Comparison of ENCODE assay signal across 1 cellular context in the genomic region with DNA sequence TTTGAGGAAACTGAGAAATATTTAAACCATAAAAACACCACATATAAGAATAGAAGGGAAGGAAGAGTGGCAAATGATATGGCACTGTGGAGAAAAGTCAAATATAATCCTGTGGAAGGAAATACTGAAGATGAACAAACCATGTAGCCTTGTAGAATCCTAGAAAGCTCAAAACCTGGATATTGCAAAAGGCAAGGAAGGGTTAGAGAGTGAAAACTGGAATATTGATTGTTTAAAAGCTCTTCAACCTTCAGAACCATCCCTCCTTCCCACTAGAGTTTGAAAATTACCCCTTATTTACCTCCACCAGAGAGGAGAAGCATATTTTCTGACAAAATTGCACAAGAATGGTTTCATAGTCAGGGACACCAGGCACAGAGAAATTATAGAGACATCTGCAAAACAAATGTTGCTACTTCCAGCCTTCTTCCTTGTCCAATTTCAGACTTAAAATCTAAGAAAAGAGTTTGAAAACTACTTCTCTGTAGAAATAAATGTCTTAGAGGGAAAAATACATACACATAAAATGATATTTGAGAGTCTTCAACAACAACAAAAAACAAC.
A peak's percentile ranks its signal among the peaks of the same experiment; 100 is the strongest.
TF ChIP-seq lines count a peak whose summit lies in the region.

No MANE protein-coding gene starts in this region.

TF ChIP-seq in HepG2, 621 proteins besides CTCF, POLR2A, EP300 and RAD21:
- TF ChIP-seq ELF4 (CRISPR knock-in tag; IDR thresholded peaks at IDR 0.05; ENCODE audit: borderline replicate concordance): no peak
- TF ChIP-seq, protein P1, sequence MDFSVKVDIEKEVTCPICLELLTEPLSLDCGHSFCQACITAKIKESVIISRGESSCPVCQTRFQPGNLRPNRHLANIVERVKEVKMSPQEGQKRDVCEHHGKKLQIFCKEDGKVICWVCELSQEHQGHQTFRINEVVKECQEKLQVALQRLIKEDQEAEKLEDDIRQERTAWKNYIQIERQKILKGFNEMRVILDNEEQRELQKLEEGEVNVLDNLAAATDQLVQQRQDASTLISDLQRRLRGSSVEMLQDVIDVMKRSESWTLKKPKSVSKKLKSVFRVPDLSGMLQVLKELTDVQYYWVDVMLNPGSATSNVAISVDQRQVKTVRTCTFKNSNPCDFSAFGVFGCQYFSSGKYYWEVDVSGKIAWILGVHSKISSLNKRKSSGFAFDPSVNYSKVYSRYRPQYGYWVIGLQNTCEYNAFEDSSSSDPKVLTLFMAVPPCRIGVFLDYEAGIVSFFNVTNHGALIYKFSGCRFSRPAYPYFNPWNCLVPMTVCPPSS (IDR thresholded peaks at IDR 0.05): no peak
- TF ChIP-seq, protein P2, sequence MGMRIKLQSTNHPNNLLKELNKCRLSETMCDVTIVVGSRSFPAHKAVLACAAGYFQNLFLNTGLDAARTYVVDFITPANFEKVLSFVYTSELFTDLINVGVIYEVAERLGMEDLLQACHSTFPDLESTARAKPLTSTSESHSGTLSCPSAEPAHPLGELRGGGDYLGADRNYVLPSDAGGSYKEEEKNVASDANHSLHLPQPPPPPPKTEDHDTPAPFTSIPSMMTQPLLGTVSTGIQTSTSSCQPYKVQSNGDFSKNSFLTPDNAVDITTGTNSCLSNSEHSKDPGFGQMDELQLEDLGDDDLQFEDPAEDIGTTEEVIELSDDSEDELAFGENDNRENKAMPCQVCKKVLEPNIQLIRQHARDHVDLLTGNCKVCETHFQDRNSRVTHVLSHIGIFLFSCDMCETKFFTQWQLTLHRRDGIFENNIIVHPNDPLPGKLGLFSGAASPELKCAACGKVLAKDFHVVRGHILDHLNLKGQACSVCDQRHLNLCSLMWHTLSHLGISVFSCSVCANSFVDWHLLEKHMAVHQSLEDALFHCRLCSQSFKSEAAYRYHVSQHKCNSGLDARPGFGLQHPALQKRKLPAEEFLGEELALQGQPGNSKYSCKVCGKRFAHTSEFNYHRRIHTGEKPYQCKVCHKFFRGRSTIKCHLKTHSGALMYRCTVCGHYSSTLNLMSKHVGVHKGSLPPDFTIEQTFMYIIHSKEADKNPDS (CRISPR knock-in tag; IDR thresholded peaks at IDR 0.05): no peak
- TF ChIP-seq ZNF235 (CRISPR knock-in tag; IDR thresholded peaks at IDR 0.05; ENCODE audit: borderline replicate concordance): no peak
- TF ChIP-seq SIN3B (IDR thresholded peaks at IDR 0.05; ENCODE audit: low read length): no peak
- TF ChIP-seq CEBPG (CRISPR knock-in tag; IDR thresholded peaks at IDR 0.05): peak; percentile 34; the same call in 1 of the 2 replicates
- peak; percentile 97 for TF ChIP-seq BCL6 (CRISPR knock-in tag; IDR thresholded peaks at IDR 0.05)
- no peak for TF ChIP-seq ZNF616 (CRISPR knock-in tag; IDR thresholded peaks at IDR 0.05; ENCODE audit: low read depth)
- TF ChIP-seq, protein P3, sequence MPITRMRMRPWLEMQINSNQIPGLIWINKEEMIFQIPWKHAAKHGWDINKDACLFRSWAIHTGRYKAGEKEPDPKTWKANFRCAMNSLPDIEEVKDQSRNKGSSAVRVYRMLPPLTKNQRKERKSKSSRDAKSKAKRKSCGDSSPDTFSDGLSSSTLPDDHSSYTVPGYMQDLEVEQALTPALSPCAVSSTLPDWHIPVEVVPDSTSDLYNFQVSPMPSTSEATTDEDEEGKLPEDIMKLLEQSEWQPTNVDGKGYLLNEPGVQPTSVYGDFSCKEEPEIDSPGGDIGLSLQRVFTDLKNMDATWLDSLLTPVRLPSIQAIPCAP (CRISPR knock-in tag; IDR thresholded peaks at IDR 0.05; ENCODE audit: low read depth): no peak
- TF ChIP-seq, protein P4, sequence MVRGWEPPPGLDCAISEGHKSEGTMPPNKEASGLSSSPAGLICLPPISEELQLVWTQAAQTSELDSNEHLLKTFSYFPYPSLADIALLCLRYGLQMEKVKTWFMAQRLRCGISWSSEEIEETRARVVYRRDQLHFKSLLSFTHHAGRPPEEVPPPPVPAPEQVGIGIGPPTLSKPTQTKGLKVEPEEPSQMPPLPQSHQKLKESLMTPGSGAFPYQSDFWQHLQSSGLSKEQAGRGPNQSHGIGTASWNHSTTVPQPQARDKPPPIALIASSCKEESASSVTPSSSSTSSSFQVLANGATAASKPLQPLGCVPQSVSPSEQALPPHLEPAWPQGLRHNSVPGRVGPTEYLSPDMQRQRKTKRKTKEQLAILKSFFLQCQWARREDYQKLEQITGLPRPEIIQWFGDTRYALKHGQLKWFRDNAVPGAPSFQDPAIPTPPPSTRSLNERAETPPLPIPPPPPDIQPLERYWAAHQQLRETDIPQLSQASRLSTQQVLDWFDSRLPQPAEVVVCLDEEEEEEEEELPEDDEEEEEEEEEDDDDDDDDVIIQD (CRISPR knock-in tag; IDR thresholded peaks at IDR 0.05; ENCODE audit: low read depth): no peak
- no peak for TF ChIP-seq FOXP1 (IDR thresholded peaks at IDR 0.05)
- TF ChIP-seq FOXP1 (CRISPR knock-in tag; IDR thresholded peaks at IDR 0.05): peak; percentile 15; the same call in 1 of the 2 replicates
- TF ChIP-seq ZNF430 (CRISPR knock-in tag; IDR thresholded peaks at IDR 0.05): no peak
- TF ChIP-seq ZNF558 (CRISPR knock-in tag; IDR thresholded peaks at IDR 0.05; ENCODE audit: borderline replicate concordance): no peak
- peak; percentile 63; the same call in 1 of the 2 replicates for TF ChIP-seq CEBPB (IDR thresholded peaks at IDR 0.05; ENCODE audit: borderline replicate concordance, low read depth, low read length)
- TF ChIP-seq, protein P5, sequence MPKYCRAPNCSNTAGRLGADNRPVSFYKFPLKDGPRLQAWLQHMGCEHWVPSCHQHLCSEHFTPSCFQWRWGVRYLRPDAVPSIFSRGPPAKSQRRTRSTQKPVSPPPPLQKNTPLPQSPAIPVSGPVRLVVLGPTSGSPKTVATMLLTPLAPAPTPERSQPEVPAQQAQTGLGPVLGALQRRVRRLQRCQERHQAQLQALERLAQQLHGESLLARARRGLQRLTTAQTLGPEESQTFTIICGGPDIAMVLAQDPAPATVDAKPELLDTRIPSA (CRISPR knock-in tag; IDR thresholded peaks at IDR 0.05; ENCODE audit: borderline replicate concordance): no peak
- TF ChIP-seq, protein P6, sequence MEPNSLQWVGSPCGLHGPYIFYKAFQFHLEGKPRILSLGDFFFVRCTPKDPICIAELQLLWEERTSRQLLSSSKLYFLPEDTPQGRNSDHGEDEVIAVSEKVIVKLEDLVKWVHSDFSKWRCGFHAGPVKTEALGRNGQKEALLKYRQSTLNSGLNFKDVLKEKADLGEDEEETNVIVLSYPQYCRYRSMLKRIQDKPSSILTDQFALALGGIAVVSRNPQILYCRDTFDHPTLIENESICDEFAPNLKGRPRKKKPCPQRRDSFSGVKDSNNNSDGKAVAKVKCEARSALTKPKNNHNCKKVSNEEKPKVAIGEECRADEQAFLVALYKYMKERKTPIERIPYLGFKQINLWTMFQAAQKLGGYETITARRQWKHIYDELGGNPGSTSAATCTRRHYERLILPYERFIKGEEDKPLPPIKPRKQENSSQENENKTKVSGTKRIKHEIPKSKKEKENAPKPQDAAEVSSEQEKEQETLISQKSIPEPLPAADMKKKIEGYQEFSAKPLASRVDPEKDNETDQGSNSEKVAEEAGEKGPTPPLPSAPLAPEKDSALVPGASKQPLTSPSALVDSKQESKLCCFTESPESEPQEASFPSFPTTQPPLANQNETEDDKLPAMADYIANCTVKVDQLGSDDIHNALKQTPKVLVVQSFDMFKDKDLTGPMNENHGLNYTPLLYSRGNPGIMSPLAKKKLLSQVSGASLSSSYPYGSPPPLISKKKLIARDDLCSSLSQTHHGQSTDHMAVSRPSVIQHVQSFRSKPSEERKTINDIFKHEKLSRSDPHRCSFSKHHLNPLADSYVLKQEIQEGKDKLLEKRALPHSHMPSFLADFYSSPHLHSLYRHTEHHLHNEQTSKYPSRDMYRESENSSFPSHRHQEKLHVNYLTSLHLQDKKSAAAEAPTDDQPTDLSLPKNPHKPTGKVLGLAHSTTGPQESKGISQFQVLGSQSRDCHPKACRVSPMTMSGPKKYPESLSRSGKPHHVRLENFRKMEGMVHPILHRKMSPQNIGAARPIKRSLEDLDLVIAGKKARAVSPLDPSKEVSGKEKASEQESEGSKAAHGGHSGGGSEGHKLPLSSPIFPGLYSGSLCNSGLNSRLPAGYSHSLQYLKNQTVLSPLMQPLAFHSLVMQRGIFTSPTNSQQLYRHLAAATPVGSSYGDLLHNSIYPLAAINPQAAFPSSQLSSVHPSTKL (CRISPR knock-in tag; IDR thresholded peaks at IDR 0.05): peak; percentile 28; the same call in 1 of the 2 replicates
- TF ChIP-seq, protein P7, sequence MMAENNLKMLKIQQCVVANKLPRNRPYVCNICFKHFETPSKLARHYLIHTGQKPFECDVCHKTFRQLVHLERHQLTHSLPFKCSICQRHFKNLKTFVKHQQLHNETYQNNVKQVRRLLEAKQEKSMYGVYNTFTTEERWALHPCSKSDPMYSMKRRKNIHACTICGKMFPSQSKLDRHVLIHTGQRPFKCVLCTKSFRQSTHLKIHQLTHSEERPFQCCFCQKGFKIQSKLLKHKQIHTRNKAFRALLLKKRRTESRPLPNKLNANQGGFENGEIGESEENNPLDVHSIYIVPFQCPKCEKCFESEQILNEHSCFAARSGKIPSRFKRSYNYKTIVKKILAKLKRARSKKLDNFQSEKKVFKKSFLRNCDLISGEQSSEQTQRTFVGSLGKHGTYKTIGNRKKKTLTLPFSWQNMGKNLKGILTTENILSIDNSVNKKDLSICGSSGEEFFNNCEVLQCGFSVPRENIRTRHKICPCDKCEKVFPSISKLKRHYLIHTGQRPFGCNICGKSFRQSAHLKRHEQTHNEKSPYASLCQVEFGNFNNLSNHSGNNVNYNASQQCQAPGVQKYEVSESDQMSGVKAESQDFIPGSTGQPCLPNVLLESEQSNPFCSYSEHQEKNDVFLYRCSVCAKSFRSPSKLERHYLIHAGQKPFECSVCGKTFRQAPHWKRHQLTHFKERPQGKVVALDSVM (CRISPR knock-in tag; IDR thresholded peaks at IDR 0.05): no peak
- TF ChIP-seq, protein P8, sequence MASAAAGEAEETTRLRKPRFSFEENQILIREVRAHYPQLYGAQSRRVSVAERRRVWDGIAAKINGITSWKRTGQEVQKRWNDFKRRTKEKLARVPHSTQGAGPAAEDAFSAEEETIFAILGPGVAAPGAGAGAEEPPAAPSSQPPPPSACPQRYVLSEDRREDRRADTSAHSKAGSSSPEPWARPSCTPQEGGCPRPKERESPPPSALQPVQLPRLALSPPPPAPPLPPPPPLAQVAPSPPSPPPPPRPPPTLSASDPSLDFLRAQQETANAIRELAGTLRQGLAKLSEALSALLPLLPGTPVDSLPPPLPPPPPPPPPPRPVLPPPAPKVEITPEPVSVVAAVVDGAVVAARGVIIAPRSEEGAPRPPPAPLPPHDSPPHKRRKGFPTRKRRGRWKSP (CRISPR knock-in tag; IDR thresholded peaks at IDR 0.05): no peak
- TF ChIP-seq ONECUT2 (CRISPR knock-in tag; IDR thresholded peaks at IDR 0.05): peak; percentile 43; the same call in 1 of the 2 replicates
- TF ChIP-seq, protein P9, sequence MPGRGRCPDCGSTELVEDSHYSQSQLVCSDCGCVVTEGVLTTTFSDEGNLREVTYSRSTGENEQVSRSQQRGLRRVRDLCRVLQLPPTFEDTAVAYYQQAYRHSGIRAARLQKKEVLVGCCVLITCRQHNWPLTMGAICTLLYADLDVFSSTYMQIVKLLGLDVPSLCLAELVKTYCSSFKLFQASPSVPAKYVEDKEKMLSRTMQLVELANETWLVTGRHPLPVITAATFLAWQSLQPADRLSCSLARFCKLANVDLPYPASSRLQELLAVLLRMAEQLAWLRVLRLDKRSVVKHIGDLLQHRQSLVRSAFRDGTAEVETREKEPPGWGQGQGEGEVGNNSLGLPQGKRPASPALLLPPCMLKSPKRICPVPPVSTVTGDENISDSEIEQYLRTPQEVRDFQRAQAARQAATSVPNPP (CRISPR knock-in tag; IDR thresholded peaks at IDR 0.05): no peak
- TF ChIP-seq HNF4G (IDR thresholded peaks at IDR 0.05; ENCODE audit: borderline replicate concordance, low read depth, low read length): 0 out of 2 replicates have a peak, but pooled peaks have one; percentile 8
- no peak for TF ChIP-seq HNF4G (CRISPR knock-in tag; IDR thresholded peaks at IDR 0.05; ENCODE audit: borderline replicate concordance, low read depth)
- no peak for TF ChIP-seq ZNF780A (CRISPR knock-in tag; IDR thresholded peaks at IDR 0.05)
- no peak for TF ChIP-seq RFX3 (CRISPR knock-in tag; IDR thresholded peaks at IDR 0.05)
- no peak for TF ChIP-seq ZNF766 (CRISPR knock-in tag; IDR thresholded peaks at IDR 0.05; ENCODE audit: borderline replicate concordance)
- TF ChIP-seq, protein P10, sequence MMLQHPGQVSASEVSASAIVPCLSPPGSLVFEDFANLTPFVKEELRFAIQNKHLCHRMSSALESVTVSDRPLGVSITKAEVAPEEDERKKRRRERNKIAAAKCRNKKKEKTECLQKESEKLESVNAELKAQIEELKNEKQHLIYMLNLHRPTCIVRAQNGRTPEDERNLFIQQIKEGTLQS (CRISPR knock-in tag; IDR thresholded peaks at IDR 0.05): no peak
- TF ChIP-seq ZNF761 (CRISPR knock-in tag; conservative IDR thresholded peaks at IDR 0.05): no peak
- no peak for TF ChIP-seq ZNF670 (CRISPR knock-in tag; IDR thresholded peaks at IDR 0.05; ENCODE audit: borderline replicate concordance)
- TF ChIP-seq, protein P11, sequence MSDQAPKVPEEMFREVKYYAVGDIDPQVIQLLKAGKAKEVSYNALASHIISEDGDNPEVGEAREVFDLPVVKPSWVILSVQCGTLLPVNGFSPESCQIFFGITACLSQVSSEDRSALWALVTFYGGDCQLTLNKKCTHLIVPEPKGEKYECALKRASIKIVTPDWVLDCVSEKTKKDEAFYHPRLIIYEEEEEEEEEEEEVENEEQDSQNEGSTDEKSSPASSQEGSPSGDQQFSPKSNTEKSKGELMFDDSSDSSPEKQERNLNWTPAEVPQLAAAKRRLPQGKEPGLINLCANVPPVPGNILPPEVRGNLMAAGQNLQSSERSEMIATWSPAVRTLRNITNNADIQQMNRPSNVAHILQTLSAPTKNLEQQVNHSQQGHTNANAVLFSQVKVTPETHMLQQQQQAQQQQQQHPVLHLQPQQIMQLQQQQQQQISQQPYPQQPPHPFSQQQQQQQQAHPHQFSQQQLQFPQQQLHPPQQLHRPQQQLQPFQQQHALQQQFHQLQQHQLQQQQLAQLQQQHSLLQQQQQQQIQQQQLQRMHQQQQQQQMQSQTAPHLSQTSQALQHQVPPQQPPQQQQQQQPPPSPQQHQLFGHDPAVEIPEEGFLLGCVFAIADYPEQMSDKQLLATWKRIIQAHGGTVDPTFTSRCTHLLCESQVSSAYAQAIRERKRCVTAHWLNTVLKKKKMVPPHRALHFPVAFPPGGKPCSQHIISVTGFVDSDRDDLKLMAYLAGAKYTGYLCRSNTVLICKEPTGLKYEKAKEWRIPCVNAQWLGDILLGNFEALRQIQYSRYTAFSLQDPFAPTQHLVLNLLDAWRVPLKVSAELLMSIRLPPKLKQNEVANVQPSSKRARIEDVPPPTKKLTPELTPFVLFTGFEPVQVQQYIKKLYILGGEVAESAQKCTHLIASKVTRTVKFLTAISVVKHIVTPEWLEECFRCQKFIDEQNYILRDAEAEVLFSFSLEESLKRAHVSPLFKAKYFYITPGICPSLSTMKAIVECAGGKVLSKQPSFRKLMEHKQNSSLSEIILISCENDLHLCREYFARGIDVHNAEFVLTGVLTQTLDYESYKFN (CRISPR knock-in tag; conservative IDR thresholded peaks at IDR 0.05): peak; percentile 8; the same call in 1 of the 2 replicates
- TF ChIP-seq DR1 (CRISPR knock-in tag; IDR thresholded peaks at IDR 0.05): no peak
TF ChIP-seq in HepG2: peak in this region for 8.
